Comparison of ENCODE assay signal across 3 cellular contexts in the genomic region with DNA sequence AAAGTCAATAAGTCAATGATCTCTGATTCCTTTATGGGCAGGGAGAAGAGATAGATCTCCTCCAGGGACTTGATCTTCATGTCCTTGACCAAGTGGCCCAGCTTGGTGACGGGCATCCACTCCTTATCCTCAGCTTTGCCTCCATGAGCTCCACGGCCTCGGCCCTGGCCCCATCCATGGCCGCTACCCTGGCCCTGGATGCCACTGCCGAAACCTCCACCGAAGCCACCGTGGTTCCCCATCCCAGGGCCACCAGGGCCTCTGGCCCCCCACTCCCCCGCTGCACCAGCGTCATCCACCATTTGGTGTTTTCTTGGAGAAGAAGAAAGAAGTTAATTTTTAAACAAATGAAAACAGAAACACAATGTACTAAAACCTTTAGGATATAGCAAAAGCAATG.
"Had no signal": no experiment of that assay in that cellular context is flagged by ENCODE, and none has a peak within 500 bp of the region (broad histone marks: within the 10 kb centered on the region; RNA-seq: fewer than 3 reads in every experiment).

No MANE protein-coding gene starts in this region.

- ATAC-seq: GM12878 had no signal

- DNase-seq: GDM1, GF-D8 had no signal
